Comparison of ENCODE assay signal across 9 cellular contexts in the genomic region with DNA sequence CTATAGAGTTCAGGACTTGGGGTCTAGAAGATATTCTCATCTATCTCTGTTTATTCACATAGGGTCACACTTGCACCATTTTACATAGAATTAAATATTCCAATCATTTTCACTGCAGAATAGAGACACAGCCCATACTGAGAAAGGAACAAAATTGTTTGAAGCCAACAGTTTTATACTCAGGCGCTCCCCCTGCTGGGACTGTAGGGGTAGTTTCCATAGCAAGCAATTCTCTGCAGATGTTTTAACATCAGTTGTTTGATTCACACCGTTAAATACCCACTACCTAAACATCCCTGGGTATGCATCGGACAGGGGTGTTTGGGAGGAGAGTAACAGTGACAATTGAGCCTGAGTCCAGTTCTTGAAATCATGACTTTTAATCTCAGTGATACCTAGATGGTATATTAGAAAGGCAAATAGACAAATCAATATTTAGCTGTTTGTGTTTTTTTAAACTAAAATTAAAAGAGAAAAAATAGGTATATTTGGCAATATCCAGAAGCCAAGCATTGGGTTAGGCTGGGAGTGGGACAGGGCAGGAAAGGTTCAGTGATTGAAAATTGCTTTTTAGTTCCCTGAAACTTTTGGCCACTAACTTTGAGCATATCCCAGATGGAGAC. TPM values are rescaled to one million over a fixed set of nuclear protein-coding genes. Genes with fewer than 3 reads are reported as not detected.
DNase-seq lines count a peak whose midpoint lies in the region; FAIRE-seq and TF ChIP-seq lines count a peak whose summit lies in the region.
"Had no signal": no experiment of that assay in that cellular context is flagged by ENCODE, and none has a peak within 500 bp of the region (broad histone marks: within the 10 kb centered on the region; RNA-seq: fewer than 3 reads in every experiment).

No MANE protein-coding gene starts in this region.

- TF ChIP-seq POLR2A in suprapubic skin (IDR thresholded peaks at IDR 0.05) = no peak

- H3K36me3 Mint-ChIP-seq in nephron (ENCODE audit: low read depth) = peaks cover 10% of the 10 kb centered on the region

- peak; percentile 53 to 61 (median 59) for TF ChIP-seq CTCF in nephron (IDR thresholded peaks at IDR 0.05; ENCODE audit: unreplicated experiment in 3 of 3)
- peak in 1 of 2 donors; percentile 38 for TF ChIP-seq CTCF in suprapubic skin (IDR thresholded peaks at IDR 0.05)

- peaks cover 3% of the 10 kb centered on the region for H3K9me3 Mint-ChIP-seq in nephron
- H3K9me3 Mint-ChIP-seq: CD8-positive, alpha-beta memory T cell had no signal

- H3K9me3 ChIP-seq in suprapubic skin = no peaks in the 10 kb centered on the region

- no peak overlapping the region for H3K4me3 Mint-ChIP-seq in nephron
- H3K4me3 Mint-ChIP-seq: CD8-positive, alpha-beta memory T cell had no signal

- no peaks in the 10 kb centered on the region for H3K4me1 ChIP-seq in suprapubic skin

- peak; percentile 42 for FAIRE-seq in TTC549 (lab: Jason Lieb, UNC)

- no peak overlapping the region for H3K27ac ChIP-seq in suprapubic skin

- no peak overlapping the region for H3K4me3 ChIP-seq in suprapubic skin

- no peak for TF ChIP-seq EP300 in suprapubic skin (IDR thresholded peaks at IDR 0.05)

- no peaks in the 10 kb centered on the region for H3K27me3 Mint-ChIP-seq in nephron (ENCODE audit: low read depth)

- H3K27ac Mint-ChIP-seq in nephron = no peak overlapping the region
- H3K27ac Mint-ChIP-seq: CD8-positive, alpha-beta memory T cell had no signal

- DNase-seq in NCI-H146 (lab: John Stamatoyannopoulos, UW) (peak; percentile 3), NCI-H146 treated with DMSO at 0.1 percent for 48 hours (lab: John Stamatoyannopoulos, UW; ENCODE audit: unreplicated experiment) (no peak), HPDE6-E6E7 (ENCODE audit: extremely low spot score) (peak; percentile 33), dermis microvascular lymphatic vessel endothelial cell (ENCODE audit: low read depth in 2 of 2) (peak; percentile 20 to 39), suprapubic skin (ENCODE audit: low spot score in 2 of 2) (no peak), NK-92 (lab: John Stamatoyannopoulos, UW; ENCODE audit: unreplicated experiment) (no peak)

- no peaks in the 10 kb centered on the region for H3K36me3 ChIP-seq in suprapubic skin

- H3K4me1 Mint-ChIP-seq in nephron = no peaks in the 10 kb centered on the region

- WGBS in suprapubic skin = 8% methylated on average over 3 of the region's 3 CpGs

- H3K27me3 ChIP-seq in suprapubic skin = no peaks in the 10 kb centered on the region

RNA-seq across cellular contexts. Expression of gene LONRF3, which starts 33.8 kb away (rescaled TPM):
- total RNA-seq in dermis microvascular lymphatic vessel endothelial cell (21.1 and 38.4 TPM in 2 replicates), suprapubic skin (1 to 10 TPM; 1.2 to 4.1 (median 1.8) TPM)

Comparison
In these comparisons a context has a peak if more than half of its experiments do, and no peak if none do; other contexts are left out.
1. DNase-seq: peak in NCI-H146 (single experiment), HPDE6-E6E7 (single experiment) and dermis microvascular lymphatic vessel endothelial cell (2 of 2); none in NCI-H146 treated with DMSO at 0.1 percent for 48 hours (single experiment), suprapubic skin (0 of 2) and NK-92 (single experiment).